16 cellular contexts compared by ENCODE assay signal in genomic region chr5:159091051-159091450, GRCh38. TPM values are rescaled to one million over a fixed set of nuclear protein-coding genes. Genes with fewer than 3 reads are reported as not detected.
DNase-seq lines count a peak whose midpoint lies in the region; ATAC-seq and TF ChIP-seq lines count a peak whose summit lies in the region.
"Had no signal": no experiment of that assay in that cellular context is flagged by ENCODE, and none has a peak within 500 bp of the region (broad histone marks: within the 10 kb centered on the region; RNA-seq: fewer than 3 reads in every experiment).

No MANE protein-coding gene starts in this region.

- TF ChIP-seq POLR2A in right lobe of liver (IDR thresholded peaks at IDR 0.05) = no peak

- 55 to 63% (median 61%) methylated on average over 6 of the region's 6 CpGs for WGBS in psoas muscle, 3 donors
- WGBS in right lobe of liver (ENCODE audit: insufficient coverage, low coverage, low lambda C conversion rate, missing lambda C conversion rate) = 84% methylated on average over 6 of the region's 6 CpGs

- no peak for ATAC-seq in psoas muscle
- ATAC-seq in right lobe of liver = no peak
- ATAC-seq: naive thymus-derived CD4-positive, alpha-beta T cell; T-helper 17 cell had no signal

- no peak overlapping the region for H3K4me3 Mint-ChIP-seq in chondrocyte (ENCODE audit: unreplicated experiment)
- H3K4me3 Mint-ChIP-seq: naive thymus-derived CD4-positive, alpha-beta T cell; T-helper 17 cell had no signal

- H3K4me1 ChIP-seq in ascending aorta = peaks cover 4 to 24% of the 10 kb centered on the region in 2 donors
- no peaks in the 10 kb centered on the region for H3K4me1 ChIP-seq in psoas muscle
- no peaks in the 10 kb centered on the region for H3K4me1 ChIP-seq in right lobe of liver
- H3K4me1 ChIP-seq: colonic mucosa had no signal

- H3K9me3 Mint-ChIP-seq in chondrocyte (ENCODE audit: low read depth) = no peaks in the 10 kb centered on the region
- H3K9me3 Mint-ChIP-seq: naive thymus-derived CD4-positive, alpha-beta T cell had no signal

- intact Hi-C loops in ascending aorta (cut with DNase I) = no loop called here
- intact Hi-C loops in psoas muscle (cut with DNase I) = no loop called here
- intact Hi-C loops in right lobe of liver (cut with DNase I) = no loop called here

- no peak for TF ChIP-seq CTCF in ascending aorta (IDR thresholded peaks at IDR 0.05)
- no peak for TF ChIP-seq CTCF in psoas muscle (IDR thresholded peaks at IDR 0.05)
- TF ChIP-seq CTCF in chondrocyte (IDR thresholded peaks at IDR 0.05) = no peak
- TF ChIP-seq CTCF in right lobe of liver (IDR thresholded peaks at IDR 0.05) = no peak

- no peaks in the 10 kb centered on the region for H3K27me3 ChIP-seq in ascending aorta
- peaks cover 0 to 9% (median under 1%) of the 10 kb centered on the region in 3 donors for H3K27me3 ChIP-seq in psoas muscle (ENCODE audit: insufficient read depth in 3 of 3, low read length in 2 of 3)
- peaks cover 0 to 3% of the 10 kb centered on the region in 2 donors for H3K27me3 ChIP-seq in right lobe of liver

- peaks cover 24% of the 10 kb centered on the region for H3K36me3 Mint-ChIP-seq in chondrocyte (ENCODE audit: low read depth)
- H3K36me3 Mint-ChIP-seq: naive thymus-derived CD4-positive, alpha-beta T cell had no signal

- peak overlapping the region; percentile 13 to 97 for H3K27ac ChIP-seq in ascending aorta
- H3K27ac ChIP-seq in psoas muscle = peak overlapping the region; percentile 13
- no peak overlapping the region for H3K27ac ChIP-seq in right lobe of liver
- H3K27ac ChIP-seq: colonic mucosa had no signal

- H3K4me1 Mint-ChIP-seq in chondrocyte (ENCODE audit: low read depth) = peaks cover 77% of the 10 kb centered on the region

- H3K9me3 ChIP-seq in ascending aorta (no peaks in the 10 kb centered on the region), psoas muscle (no peaks in the 10 kb centered on the region), right lobe of liver (no peaks in the 10 kb centered on the region)
- H3K9me3 ChIP-seq: colonic mucosa had no signal

- H3K36me3 ChIP-seq in ascending aorta (no peaks in the 10 kb centered on the region), psoas muscle (ENCODE audit: insufficient read depth in 1 of 2, low read depth in 1 of 2) (no peaks in the 10 kb centered on the region), right lobe of liver (no peaks in the 10 kb centered on the region)
- H3K36me3 ChIP-seq: colonic mucosa had no signal

- peak; percentile 50 for DNase-seq in D341Med (ENCODE audit: low spot score)
- peak; percentile 52 to 61 for DNase-seq in NCI-H1930 (lab: John Stamatoyannopoulos, UW)
- no peak for DNase-seq in ascending aorta (ENCODE audit: low spot score in 2 of 2)
- no peak for DNase-seq in psoas muscle
- DNase-seq in inferior parietal cortex (ENCODE audit: extremely low spot score) = no peak
- DNase-seq in chondrocyte (ENCODE audit: low spot score) = no peak
- DNase-seq in right lobe of liver = no peak
- no peak for DNase-seq in COLO829 (ENCODE audit: low spot score)
- DNase-seq: activated CD4-positive, CD25-positive, alpha-beta regulatory T cell treated with anti-CD3 and anti-CD28 coated beads, Interleukin-2, amount 50 U/mL, for 72 hours; activated effector memory CD4-positive, alpha-beta T cell treated with Interleukin-2 at 50 U/mL for 16 hours; amygdala; colonic mucosa; naive thymus-derived CD4-positive, alpha-beta T cell; SIG-M5; T-helper 17 cell had no signal

- H3K27ac Mint-ChIP-seq in chondrocyte (ENCODE audit: unreplicated experiment) = no peak overlapping the region
- H3K27ac Mint-ChIP-seq: naive thymus-derived CD4-positive, alpha-beta T cell; T-helper 17 cell had no signal

- no peaks in the 10 kb centered on the region for H3K27me3 Mint-ChIP-seq in chondrocyte (ENCODE audit: low read depth)

- H3K4me3 ChIP-seq in ascending aorta (peak overlapping the region in 1 of 2 donors; percentile 77), psoas muscle (peak overlapping the region; percentile 23), right lobe of liver (no peak overlapping the region)
- H3K4me3 ChIP-seq: colonic mucosa, lung had no signal

RNA-seq across cellular contexts. Expression of gene EBF1, which starts 8.7 kb away (rescaled TPM):
- total RNA-seq in ascending aorta (93.6 TPM), psoas muscle (10 to 100 TPM in 1 of 4 donors, 1 to 10 TPM in 3; 4.5 to 13.2 (median 6.0) TPM), chondrocyte (60.9 to 71.5 TPM (median 67.9 TPM) in 3 replicates), right lobe of liver (under 1 TPM; 0.06 to 0.51 (median 0.26) TPM)
- polyA plus RNA-seq in psoas muscle = 1 to 10 TPM; 1.8 to 2.5 (median 2.4) TPM
- polyA plus RNA-seq: naive thymus-derived CD4-positive, alpha-beta T cell had no signal

Comparison
In these comparisons a context has a peak if more than half of its experiments do, and no peak if none do; other contexts are left out.
1. DNase-seq: peak in D341Med (single experiment) and NCI-H1930 (2 of 2); none in ascending aorta (0 of 2), psoas muscle (0 of 2), inferior parietal cortex (single experiment), chondrocyte (single experiment), right lobe of liver (0 of 3) and COLO829 (single experiment).
2. H3K27ac ChIP-seq: peak in ascending aorta (2 of 2) and psoas muscle (single experiment); none in right lobe of liver (0 of 3).